23 cellular contexts compared by ENCODE assay signal in the genomic region with DNA sequence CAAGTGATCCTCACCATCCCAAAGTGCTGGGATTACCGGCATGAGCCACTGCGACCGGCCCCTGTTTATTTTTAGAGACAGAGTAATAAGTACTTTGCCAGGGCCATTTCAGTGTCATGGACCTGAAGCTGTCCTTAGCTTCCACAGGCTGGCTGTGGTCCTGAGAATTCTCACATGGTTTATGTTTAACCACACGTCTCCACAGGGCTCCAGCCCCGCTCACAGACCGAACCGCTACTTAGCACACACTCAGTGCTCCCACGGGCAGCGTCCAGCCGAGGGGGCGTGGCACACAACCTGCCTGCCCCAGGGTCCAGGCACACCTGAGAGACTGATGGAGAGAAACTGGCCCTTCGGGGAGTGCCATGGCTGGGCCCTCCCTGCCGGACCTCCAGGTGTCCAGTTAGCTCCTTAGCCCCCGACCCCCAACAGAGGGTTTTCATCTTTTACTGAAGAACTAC. TPM values are rescaled to one million over a fixed set of nuclear protein-coding genes. Genes with fewer than 3 reads are reported as not detected.
DNase-seq lines count a peak whose midpoint lies in the region; ATAC-seq, FAIRE-seq and TF ChIP-seq lines count a peak whose summit lies in the region.
"Had no signal": no experiment of that assay in that cellular context is flagged by ENCODE, and none has a peak within 500 bp of the region (broad histone marks: within the 10 kb centered on the region; RNA-seq: fewer than 3 reads in every experiment).

No MANE protein-coding gene starts in this region.

- CTCF ChIA-PET in activated CD4-positive, alpha-beta T cell treated with anti-CD3 and anti-CD28 coated beads, Interleukin-2, amount 10 ng/mL, durations not matched to agents 7 days and 5 days (lab: Charles Lee) = interaction anchor here (0.6 to 1.7 kb wide), 4 partner anchors 8 to 63 kb away, joined by 3 to 4 read pairs (median 3); no protein-coding TSS in a partner anchor

- H3K4me3 ChIP-seq in RWPE2 (ENCODE audit: severe bottlenecking) (no peak overlapping the region), right lobe of liver (no peak overlapping the region), spleen (no peak overlapping the region)
- H3K4me3 ChIP-seq: GM23248, PC-9, vagina had no signal

- H3K27me3 ChIP-seq in RWPE2 (ENCODE audit: insufficient read depth, poor library complexity, severe bottlenecking) = no peaks in the 10 kb centered on the region
- H3K27me3 ChIP-seq in right lobe of liver = no peaks in the 10 kb centered on the region
- no peaks in the 10 kb centered on the region for H3K27me3 ChIP-seq in spleen (replicated peaks in 1 of 7)
- H3K27me3 ChIP-seq: vagina had no signal

- H3K4me1 ChIP-seq in RWPE2 (ENCODE audit: insufficient read depth, poor library complexity, severe bottlenecking) = no peaks in the 10 kb centered on the region
- H3K4me1 ChIP-seq in right lobe of liver = peaks cover 0 to 77% (median 23%) of the 10 kb centered on the region in 4 donors
- peaks cover 21 to 93% (median 65%) of the 10 kb centered on the region in 6 donors for H3K4me1 ChIP-seq in spleen
- H3K4me1 ChIP-seq: Caco-2 had no signal

- H3K9me3 ChIP-seq in RWPE2 (ENCODE audit: severe bottlenecking) = no peaks in the 10 kb centered on the region
- no peaks in the 10 kb centered on the region for H3K9me3 ChIP-seq in right lobe of liver
- no peaks in the 10 kb centered on the region for H3K9me3 ChIP-seq in spleen
- H3K9me3 ChIP-seq: Caco-2, vagina had no signal

- FAIRE-seq in frontal cortex (lab: Jason Lieb, UNC) = no peak

- no peak overlapping the region for H3K27ac Mint-ChIP-seq in activated CD4-positive, alpha-beta T cell treated with anti-CD3 and anti-CD28 coated beads, Interleukin-2, amount 10 ng/mL, durations not matched to agents 7 days and 5 days
- H3K27ac Mint-ChIP-seq: activated naive CD4-positive, alpha-beta T cell treated with anti-CD3 and anti-CD28 coated beads, Interleukin-2, amount 10 ng/mL, durations not matched to agents 7 days and 5 days; nephron progenitor cell had no signal

- no peaks in the 10 kb centered on the region for H3K27me3 Mint-ChIP-seq in activated CD4-positive, alpha-beta T cell treated with anti-CD3 and anti-CD28 coated beads, Interleukin-2, amount 10 ng/mL, durations not matched to agents 7 days and 5 days
- H3K27me3 Mint-ChIP-seq: activated naive CD4-positive, alpha-beta T cell treated with anti-CD3 and anti-CD28 coated beads, Interleukin-2, amount 10 ng/mL, durations not matched to agents 7 days and 5 days had no signal

- WGBS in right lobe of liver (ENCODE audit: insufficient coverage, low coverage, low lambda C conversion rate, missing lambda C conversion rate) = 39% methylated on average over 3 of the region's 14 CpGs
- WGBS in spleen, 5 donors = 82 to 96% (median 88%) methylated on average over 8 to 14 of the region's 14 CpGs

- H3K4me1 Mint-ChIP-seq in activated CD4-positive, alpha-beta T cell treated with anti-CD3 and anti-CD28 coated beads, Interleukin-2, amount 10 ng/mL, durations not matched to agents 7 days and 5 days = peaks cover 41% of the 10 kb centered on the region

- H3K9me3 Mint-ChIP-seq in activated CD4-positive, alpha-beta T cell treated with anti-CD3 and anti-CD28 coated beads, Interleukin-2, amount 10 ng/mL, durations not matched to agents 7 days and 5 days = no peaks in the 10 kb centered on the region
- H3K9me3 Mint-ChIP-seq: activated naive CD4-positive, alpha-beta T cell treated with anti-CD3 and anti-CD28 coated beads, Interleukin-2, amount 10 ng/mL, durations not matched to agents 7 days and 5 days; nephron progenitor cell had no signal

- POLR2A ChIA-PET in activated CD4-positive, alpha-beta T cell treated with anti-CD3 and anti-CD28 coated beads, Interleukin-2, amount 10 ng/mL, durations not matched to agents 7 days and 5 days (lab: Charles Lee) = no interaction called here

- DNase-seq in RWPE2 (ENCODE audit: low spot score) = peak; percentile 53
- peak; percentile 82 for DNase-seq in cardiac septum (ENCODE audit: low spot score)
- peak; percentile 79 to 93 (median 91) for DNase-seq in right lobe of liver
- DNase-seq in spleen = peak; percentile 76
- no peak for DNase-seq in frontal cortex (ENCODE audit: low spot score in 2 of 2)
- no peak for DNase-seq in putamen (ENCODE audit: low spot score)
- DNase-seq in activated CD4-positive, alpha-beta T cell treated with anti-CD3 and anti-CD28 coated beads, Interleukin-2, amount 10 ng/mL, durations not matched to agents 7 days and 5 days = no peak
- DNase-seq in NCI-H146 treated with DMSO at 0.1 percent for 48 hours (lab: John Stamatoyannopoulos, UW; ENCODE audit: unreplicated experiment) = no peak
- DNase-seq: activated naive CD4-positive, alpha-beta T cell treated with anti-CD3 and anti-CD28 coated beads, Interleukin-2, amount 10 ng/mL, durations not matched to agents 7 days and 5 days; activated T-cell treated with anti-CD3 and anti-CD28 coated beads for 4 hours; erythroblast; GM23248; mesendoderm; NCI-H1105 treated with DMSO at 0.1 percent for 48 hours; NCI-H748 treated with DMSO at 0.1 percent for 48 hours; nephron progenitor cell; retina had no signal

- no peak overlapping the region for H3K27ac ChIP-seq in RWPE2 (ENCODE audit: poor library complexity, severe bottlenecking)
- H3K27ac ChIP-seq in right lobe of liver = peak overlapping the region in 1 of 3 donors; percentile 50
- peak overlapping the region in 3 of 8 donors; percentile 78 to 94 (median 84) for H3K27ac ChIP-seq in spleen
- H3K27ac ChIP-seq: GM23248, PC-9, vagina had no signal

- ATAC-seq in RWPE2 (ENCODE audit: low read depth) (no peak), right lobe of liver (peak; percentile 75 to 83 (median 80))

- peaks cover 14% of the 10 kb centered on the region for H3K36me3 Mint-ChIP-seq in activated CD4-positive, alpha-beta T cell treated with anti-CD3 and anti-CD28 coated beads, Interleukin-2, amount 10 ng/mL, durations not matched to agents 7 days and 5 days (ENCODE audit: low read depth)

- H3K4me3 Mint-ChIP-seq in activated CD4-positive, alpha-beta T cell treated with anti-CD3 and anti-CD28 coated beads, Interleukin-2, amount 10 ng/mL, durations not matched to agents 7 days and 5 days = no peak overlapping the region
- H3K4me3 Mint-ChIP-seq: activated naive CD4-positive, alpha-beta T cell treated with anti-CD3 and anti-CD28 coated beads, Interleukin-2, amount 10 ng/mL, durations not matched to agents 7 days and 5 days; nephron progenitor cell had no signal

- TF ChIP-seq CTCF in RWPE2 (IDR thresholded peaks at IDR 0.05; ENCODE audit: poor library complexity, severe bottlenecking) (no peak), right lobe of liver (IDR thresholded peaks at IDR 0.05) (no peak), spleen (IDR thresholded peaks at IDR 0.05 in 8 of 11, conservative IDR thresholded peaks at IDR 0.05 in 3 of 11) (no peak)

- TF ChIP-seq POLR2A in right lobe of liver (IDR thresholded peaks at IDR 0.05) (no peak), spleen (IDR thresholded peaks at IDR 0.05) (no peak)

- intact Hi-C loops in cardiac septum (cut with DNase I) (no loop called here), right lobe of liver (cut with DNase I) (loop anchor here (5.0 kb wide), 2 partner anchors 39 to 54 kb away; partner anchors contain the start of gene APMAP (in 1 of the 2)), spleen (cut with DNase I; ENCODE audit: low total_unique reads) (no loop called here)

- H3K36me3 ChIP-seq in RWPE2 (ENCODE audit: low read depth) (no peaks in the 10 kb centered on the region), right lobe of liver (no peaks in the 10 kb centered on the region), spleen (peaks cover 0 to 54% (median 21%) of the 10 kb centered on the region in 6 donors)

RNA-seq across cellular contexts. Expression of gene ACSS1, which starts 11.7 kb away (rescaled TPM):
- total RNA-seq in cardiac septum = 47.6 TPM
- 1 to 10 TPM; 3.5 to 9.1 (median 6.3) TPM for total RNA-seq in right lobe of liver
- 10 to 100 TPM; 34.0 to 50.8 (median 41.3) TPM for total RNA-seq in spleen
- 10 to 100 TPM; 20.3 to 26.8 (median 26.3) TPM for polyA plus RNA-seq in spleen
- total RNA-seq in frontal cortex = 3.7 TPM
- 10 to 100 TPM; 41.1 to 54.1 TPM for total RNA-seq in activated CD4-positive, alpha-beta T cell treated with anti-CD3 and anti-CD28 coated beads, Interleukin-2, amount 10 ng/mL, durations not matched to agents 7 days and 5 days

RNA-seq across cellular contexts. Expression of gene VSX1, which starts 35.7 kb away (rescaled TPM):
- total RNA-seq in cardiac septum (0.54 TPM), right lobe of liver (under 1 TPM in 2 of 6 experiments, not detected in 4; 0.25 to 0.73 TPM), spleen (not detected), frontal cortex (not detected)
- polyA plus RNA-seq in spleen = not detected
- not detected for total RNA-seq in activated CD4-positive, alpha-beta T cell treated with anti-CD3 and anti-CD28 coated beads, Interleukin-2, amount 10 ng/mL, durations not matched to agents 7 days and 5 days
- total RNA-seq: Caco-2, Daoy, GM23248, HT1080, LHCN-M2, vagina had no signal
- polyA plus RNA-seq: GM23248 had no signal

RNA-seq across cellular contexts. Expression of gene APMAP, which starts 53.7 kb away (rescaled TPM):
- 28.2 TPM for total RNA-seq in cardiac septum
- 100 to 1,000 TPM; 130 to 210 (median 140) TPM for total RNA-seq in right lobe of liver
- 100 to 1,000 TPM in 1 of 7 donors, 10 to 100 TPM in 6; 57.9 to 104 (median 78.8) TPM for total RNA-seq in spleen
- 10 to 100 TPM; 26.5 to 36.0 (median 31.5) TPM for polyA plus RNA-seq in spleen
- 73.4 TPM for total RNA-seq in frontal cortex
- 10 to 100 TPM; 38.7 to 41.3 TPM for total RNA-seq in activated CD4-positive, alpha-beta T cell treated with anti-CD3 and anti-CD28 coated beads, Interleukin-2, amount 10 ng/mL, durations not matched to agents 7 days and 5 days

Comparison
In these comparisons a context has a peak if more than half of its experiments do, and no peak if none do; other contexts are left out.
1. DNase-seq: peak in RWPE2 (single experiment), cardiac septum (single experiment), right lobe of liver (3 of 3) and spleen (single experiment); none in frontal cortex (0 of 2), putamen (single experiment), activated CD4-positive, alpha-beta T cell treated with anti-CD3 and anti-CD28 coated beads, Interleukin-2, amount 10 ng/mL, durations not matched to agents 7 days and 5 days (single experiment) and NCI-H146 treated with DMSO at 0.1 percent for 48 hours (single experiment).
2. intact Hi-C loops: an anchor here in right lobe of liver (5.0 kb wide); none called in cardiac septum and spleen.